Comparison of ENCODE assay signal across 11 cellular contexts in genomic region chrX:19625612-19626011, GRCh38.
DNase-seq lines count a peak whose midpoint lies in the region; ATAC-seq and TF ChIP-seq lines count a peak whose summit lies in the region.
"Had no signal": no experiment of that assay in that cellular context is flagged by ENCODE, and none has a peak within 500 bp of the region (broad histone marks: within the 10 kb centered on the region; RNA-seq: fewer than 3 reads in every experiment).

No MANE protein-coding gene starts in this region.

- no peaks in the 10 kb centered on the region for H3K36me3 ChIP-seq in left lung

- H3K4me1 Mint-ChIP-seq in activated T-cell treated with anti-CD3 and anti-CD28 coated beads, Interleukin-2, amount 50 U/mL, for 24 hours (ENCODE audit: low read depth) = peaks cover 73% of the 10 kb centered on the region
- peaks cover 72% of the 10 kb centered on the region for H3K4me1 Mint-ChIP-seq in stimulated activated naive CD8-positive, alpha-beta T cell treated with anti-CD3 and anti-CD28 coated beads, Interleukin-15, Interleukin-2, amounts not matched to agents 100 ng/mL and 50 ng/mL, for 24 hours (ENCODE audit: low read depth)

- H3K27ac ChIP-seq in left lung = no peak overlapping the region

- no peaks in the 10 kb centered on the region for H3K9me3 ChIP-seq in left lung

- H3K27me3 Mint-ChIP-seq in activated T-cell treated with anti-CD3 and anti-CD28 coated beads, Interleukin-2, amount 50 U/mL, for 24 hours = peaks cover 6% of the 10 kb centered on the region
- H3K27me3 Mint-ChIP-seq in stimulated activated naive CD8-positive, alpha-beta T cell treated with anti-CD3 and anti-CD28 coated beads, Interleukin-15, Interleukin-2, amounts not matched to agents 100 ng/mL and 50 ng/mL, for 24 hours = no peaks in the 10 kb centered on the region

- ATAC-seq in left lung (peak; percentile 66), GM18867 (IDR thresholded peaks at IDR 0.05; ENCODE audit: unreplicated experiment) (no peak)

- peaks cover 0 to 6% of the 10 kb centered on the region in 2 donors for H3K27me3 ChIP-seq in left lung

- H3K4me3 Mint-ChIP-seq in activated T-cell treated with anti-CD3 and anti-CD28 coated beads, Interleukin-2, amount 50 U/mL, for 24 hours = peak overlapping the region; percentile 24
- peak overlapping the region; percentile 63 for H3K4me3 Mint-ChIP-seq in stimulated activated naive CD8-positive, alpha-beta T cell treated with anti-CD3 and anti-CD28 coated beads, Interleukin-15, Interleukin-2, amounts not matched to agents 100 ng/mL and 50 ng/mL, for 24 hours

- DNase-seq in activated gamma-delta T cell treated with Interleukin-2 at 50 U/mL for 16 hours (peak; percentile 26), activated gamma-delta T cell (lab: John Stamatoyannopoulos, UW) (no peak), left lung (no peak), AML-193 (lab: John Stamatoyannopoulos, UW) (no peak), GDM1 (lab: John Stamatoyannopoulos, UW) (no peak)
- peak; percentile 59 for DNase-seq in activated T-cell treated with anti-CD3 and anti-CD28 coated beads, Interleukin-2, amount 50 U/mL, for 24 hours
- DNase-seq: hypothalamus, NCI-H774, right cardiac atrium had no signal

- H3K36me3 Mint-ChIP-seq in activated T-cell treated with anti-CD3 and anti-CD28 coated beads, Interleukin-2, amount 50 U/mL, for 24 hours (ENCODE audit: low read depth) = peaks cover 27% of the 10 kb centered on the region
- peaks cover 30% of the 10 kb centered on the region for H3K36me3 Mint-ChIP-seq in stimulated activated naive CD8-positive, alpha-beta T cell treated with anti-CD3 and anti-CD28 coated beads, Interleukin-15, Interleukin-2, amounts not matched to agents 100 ng/mL and 50 ng/mL, for 24 hours (ENCODE audit: low read depth)

- no peaks in the 10 kb centered on the region for H3K9me3 Mint-ChIP-seq in activated T-cell treated with anti-CD3 and anti-CD28 coated beads, Interleukin-2, amount 50 U/mL, for 24 hours
- no peaks in the 10 kb centered on the region for H3K9me3 Mint-ChIP-seq in stimulated activated naive CD8-positive, alpha-beta T cell treated with anti-CD3 and anti-CD28 coated beads, Interleukin-15, Interleukin-2, amounts not matched to agents 100 ng/mL and 50 ng/mL, for 24 hours

- intact Hi-C loops in left lung (cut with DNase I) = no loop called here

- H3K4me1 ChIP-seq in left lung = peaks cover 0 to under 1% of the 10 kb centered on the region in 2 donors

- H3K4me3 ChIP-seq in left lung = no peak overlapping the region

- H3K27ac Mint-ChIP-seq in activated T-cell treated with anti-CD3 and anti-CD28 coated beads, Interleukin-2, amount 50 U/mL, for 24 hours = peak overlapping the region; percentile 91
- peak overlapping the region; percentile 95 for H3K27ac Mint-ChIP-seq in stimulated activated naive CD8-positive, alpha-beta T cell treated with anti-CD3 and anti-CD28 coated beads, Interleukin-15, Interleukin-2, amounts not matched to agents 100 ng/mL and 50 ng/mL, for 24 hours

- TF ChIP-seq CTCF in left lung (IDR thresholded peaks at IDR 0.05) = no peak

Comparison
In these comparisons a context has a peak if more than half of its experiments do, and no peak if none do; other contexts are left out.
1. DNase-seq: peak in activated gamma-delta T cell treated with Interleukin-2 at 50 U/mL for 16 hours (single experiment) and activated T-cell treated with anti-CD3 and anti-CD28 coated beads, Interleukin-2, amount 50 U/mL, for 24 hours (single experiment); none in activated gamma-delta T cell (single experiment), left lung (0 of 2), AML-193 (0 of 2) and GDM1 (single experiment).